Comparison of ENCODE assay signal across 1 cellular context in the genomic region with DNA sequence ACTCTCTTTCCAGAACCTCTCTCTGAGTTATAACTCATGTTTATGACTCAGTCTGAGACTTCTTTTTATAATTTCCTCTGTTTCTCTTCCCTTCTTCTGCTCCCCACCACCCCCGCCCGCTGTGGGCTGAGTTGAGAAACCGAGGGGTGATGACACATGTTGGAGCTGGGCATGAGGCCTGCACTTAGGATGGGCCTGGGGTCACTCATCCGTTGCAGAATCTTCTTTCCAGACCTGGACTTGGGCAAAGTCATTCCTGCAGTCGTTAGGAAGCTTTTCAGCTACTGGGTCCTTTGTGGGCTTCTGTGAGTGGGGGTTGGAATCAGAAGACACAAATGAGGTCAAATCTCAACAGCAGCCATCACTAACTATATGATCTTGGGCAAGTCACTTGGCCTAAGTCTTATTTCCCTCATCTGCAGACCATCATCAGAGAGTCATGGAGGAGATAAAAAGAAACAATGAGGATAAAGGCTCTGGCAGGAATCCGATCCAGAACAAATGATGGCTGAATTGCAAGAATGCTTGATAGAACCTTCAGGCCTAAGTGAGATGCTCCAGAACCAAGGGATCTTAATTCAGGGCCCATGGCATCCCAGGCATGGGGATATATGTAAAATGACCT.
A peak's percentile ranks its signal among the peaks of the same experiment; 100 is the strongest.
TF ChIP-seq lines count a peak whose summit lies in the region.

No MANE protein-coding gene starts in this region.

TF ChIP-seq in GM12878, 131 proteins besides CTCF, POLR2A, EP300 and RAD21 (continued from another document):
- TF ChIP-seq, protein P1, sequence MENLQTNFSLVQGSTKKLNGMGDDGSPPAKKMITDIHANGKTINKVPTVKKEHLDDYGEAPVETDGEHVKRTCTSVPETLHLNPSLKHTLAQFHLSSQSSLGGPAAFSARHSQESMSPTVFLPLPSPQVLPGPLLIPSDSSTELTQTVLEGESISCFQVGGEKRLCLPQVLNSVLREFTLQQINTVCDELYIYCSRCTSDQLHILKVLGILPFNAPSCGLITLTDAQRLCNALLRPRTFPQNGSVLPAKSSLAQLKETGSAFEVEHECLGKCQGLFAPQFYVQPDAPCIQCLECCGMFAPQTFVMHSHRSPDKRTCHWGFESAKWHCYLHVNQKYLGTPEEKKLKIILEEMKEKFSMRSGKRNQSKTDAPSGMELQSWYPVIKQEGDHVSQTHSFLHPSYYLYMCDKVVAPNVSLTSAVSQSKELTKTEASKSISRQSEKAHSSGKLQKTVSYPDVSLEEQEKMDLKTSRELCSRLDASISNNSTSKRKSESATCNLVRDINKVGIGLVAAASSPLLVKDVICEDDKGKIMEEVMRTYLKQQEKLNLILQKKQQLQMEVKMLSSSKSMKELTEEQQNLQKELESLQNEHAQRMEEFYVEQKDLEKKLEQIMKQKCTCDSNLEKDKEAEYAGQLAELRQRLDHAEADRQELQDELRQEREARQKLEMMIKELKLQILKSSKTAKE (IDR thresholded peaks at IDR 0.05; ENCODE audit: low read depth, poor library complexity, severe bottlenecking): peak; percentile 40
- TF ChIP-seq ATF7 (IDR thresholded peaks at IDR 0.05; ENCODE audit: low read depth) (peak; percentile 66), BCL11A (IDR thresholded peaks at IDR 0.05; ENCODE audit: low read depth, low read length) (peak; percentile 80), SP1 (IDR thresholded peaks at IDR 0.05; ENCODE audit: low read depth, low read length) (peak; percentile 44), PAX5 (IDR thresholded peaks at IDR 0.05; ENCODE audit: borderline replicate concordance, low read depth, low read length) (peak; percentile 83), RUNX3 (IDR thresholded peaks at IDR 0.05; ENCODE audit: low read length) (peak; percentile 90), BMI1 (IDR thresholded peaks at IDR 0.05; ENCODE audit: borderline replicate concordance) (peak; percentile 46; the same call in 1 of the 2 replicates), TBL1XR1 (IDR thresholded peaks at IDR 0.05; ENCODE audit: low read depth, low read length) (peak; percentile 44; the same call in 1 of the 2 replicates), MEF2B (IDR thresholded peaks at IDR 0.05; ENCODE audit: partially characterized antibody, poor library complexity, severe bottlenecking) (peak; percentile 34), CUX1 (IDR thresholded peaks at IDR 0.05; ENCODE audit: insufficient replicate concordance, low read depth, low read length) (no peak), MEF2A (IDR thresholded peaks at IDR 0.05; ENCODE audit: insufficient read depth, low read depth, low read length) (peak; percentile 88), EZH2 (IDR thresholded peaks at IDR 0.05; ENCODE audit: borderline replicate concordance, control insufficient read depth, low read depth, low read length) (no peak), IKZF2 (IDR thresholded peaks at IDR 0.05) (peak; percentile 91 to 93)
- TF ChIP-seq, protein P2, sequence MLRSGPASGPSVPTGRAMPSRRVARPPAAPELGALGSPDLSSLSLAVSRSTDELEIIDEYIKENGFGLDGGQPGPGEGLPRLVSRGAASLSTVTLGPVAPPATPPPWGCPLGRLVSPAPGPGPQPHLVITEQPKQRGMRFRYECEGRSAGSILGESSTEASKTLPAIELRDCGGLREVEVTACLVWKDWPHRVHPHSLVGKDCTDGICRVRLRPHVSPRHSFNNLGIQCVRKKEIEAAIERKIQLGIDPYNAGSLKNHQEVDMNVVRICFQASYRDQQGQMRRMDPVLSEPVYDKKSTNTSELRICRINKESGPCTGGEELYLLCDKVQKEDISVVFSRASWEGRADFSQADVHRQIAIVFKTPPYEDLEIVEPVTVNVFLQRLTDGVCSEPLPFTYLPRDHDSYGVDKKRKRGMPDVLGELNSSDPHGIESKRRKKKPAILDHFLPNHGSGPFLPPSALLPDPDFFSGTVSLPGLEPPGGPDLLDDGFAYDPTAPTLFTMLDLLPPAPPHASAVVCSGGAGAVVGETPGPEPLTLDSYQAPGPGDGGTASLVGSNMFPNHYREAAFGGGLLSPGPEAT (IDR thresholded peaks at IDR 0.05; ENCODE audit: low read depth): peak; percentile 72; the same call in 1 of the 2 replicates
- TF ChIP-seq, protein P3, sequence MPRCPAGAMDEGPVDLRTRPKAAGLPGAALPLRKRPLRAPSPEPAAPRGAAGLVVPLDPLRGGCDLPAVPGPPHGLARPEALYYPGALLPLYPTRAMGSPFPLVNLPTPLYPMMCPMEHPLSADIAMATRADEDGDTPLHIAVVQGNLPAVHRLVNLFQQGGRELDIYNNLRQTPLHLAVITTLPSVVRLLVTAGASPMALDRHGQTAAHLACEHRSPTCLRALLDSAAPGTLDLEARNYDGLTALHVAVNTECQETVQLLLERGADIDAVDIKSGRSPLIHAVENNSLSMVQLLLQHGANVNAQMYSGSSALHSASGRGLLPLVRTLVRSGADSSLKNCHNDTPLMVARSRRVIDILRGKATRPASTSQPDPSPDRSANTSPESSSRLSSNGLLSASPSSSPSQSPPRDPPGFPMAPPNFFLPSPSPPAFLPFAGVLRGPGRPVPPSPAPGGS (IDR thresholded peaks at IDR 0.05; ENCODE audit: borderline replicate concordance, insufficient read depth, low read depth, low read length, poor library complexity, severe bottlenecking): peak; percentile 80
